ENCODE assay signal across 13 cellular contexts in the genomic region with DNA sequence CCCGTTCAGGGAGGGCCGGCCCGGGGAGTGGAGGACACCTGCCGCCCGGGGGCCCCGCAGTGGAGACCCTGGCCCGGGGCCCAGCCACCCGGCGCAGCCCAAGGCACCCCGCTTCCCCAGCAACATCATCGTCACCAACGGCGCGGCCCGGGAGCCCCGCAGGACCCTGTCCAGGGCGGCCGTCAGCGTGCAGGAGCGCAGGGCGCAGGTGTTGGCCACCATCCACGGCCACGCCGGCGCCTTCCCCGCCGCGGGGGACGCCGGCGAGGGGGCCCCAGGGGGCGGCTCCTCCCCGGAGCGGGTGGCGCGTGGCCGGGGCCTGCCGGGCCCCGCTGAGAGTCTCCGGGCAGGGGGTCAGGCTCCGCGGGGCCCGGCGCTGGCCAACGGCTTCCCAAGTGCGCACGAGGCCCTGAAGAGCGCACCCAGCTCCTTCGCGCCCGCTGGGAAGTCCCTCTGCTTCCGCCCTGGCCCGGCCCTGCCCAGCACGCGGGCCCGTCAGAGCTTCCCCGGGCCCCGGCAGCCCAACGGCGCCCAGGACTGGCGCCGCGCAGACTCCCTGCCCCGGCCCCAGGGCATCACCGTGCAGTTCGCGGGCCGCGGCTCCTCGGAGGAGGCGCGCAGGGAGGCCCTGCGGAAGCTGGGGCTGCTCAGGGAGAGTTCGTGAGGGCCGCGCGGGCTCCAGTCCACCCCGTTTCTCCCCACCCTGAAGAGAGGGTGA. TPM values are rescaled to one million over a fixed set of nuclear protein-coding genes. Genes with fewer than 3 reads are reported as not detected.
DNase-seq lines count a peak whose midpoint lies in the region; TF ChIP-seq lines count a peak whose summit lies in the region.
"Had no signal": no experiment of that assay in that cellular context is flagged by ENCODE, and none has a peak within 500 bp of the region (broad histone marks: within the 10 kb centered on the region; RNA-seq: fewer than 3 reads in every experiment).

No MANE protein-coding gene starts in this region.

- H3K9ac ChIP-seq in subcutaneous abdominal adipose tissue (ENCODE audit: low read length in 5 of 5) = no peak overlapping the region

- H3K27me3 ChIP-seq in dorsolateral prefrontal cortex = peaks cover 0 to 49% (median 10%) of the 10 kb centered on the region in 45 donors
- no peaks in the 10 kb centered on the region for H3K27me3 ChIP-seq in subcutaneous abdominal adipose tissue (ENCODE audit: control insufficient read depth in 5 of 5, insufficient read depth in 4 of 5, low read length in 5 of 5)
- H3K27me3 ChIP-seq in tibial nerve = no peaks in the 10 kb centered on the region
- H3K27me3 ChIP-seq: hepatocyte had no signal

- TF ChIP-seq CTCF in dorsolateral prefrontal cortex (IDR thresholded peaks at IDR 0.05 in 54 of 56, conservative IDR thresholded peaks at IDR 0.05 in 2 of 56; ENCODE audit: low read depth in 1 of 56, partially characterized antibody in 56 of 56) (no peak), tibial nerve (IDR thresholded peaks at IDR 0.05) (no peak)

- DNase-seq in M059J (ENCODE audit: low read depth) (peak; percentile 13), dorsolateral prefrontal cortex (peak in 2 of 10 donors; percentile 22 to 26), kidney tubule cell (ENCODE audit: low spot score) (peak; percentile 38), DMS153 (lab: John Stamatoyannopoulos, UW) (no peak), tibial nerve (ENCODE audit: low spot score in 2 of 2) (no peak), T1000 (lab: John Stamatoyannopoulos, UW) (no peak)
- DNase-seq in activated naive CD4-positive, alpha-beta T cell treated with Interleukin-2 at 50 U/mL for 16 hours = no peak
- DNase-seq: activated CD4-positive, alpha-beta T cell treated with anti-CD3 and anti-CD28 coated beads for 1 hour; mammary epithelial cell; NCI-H2227 treated with DMSO at 0.1 percent for 48 hours; stimulated activated naive CD4-positive, alpha-beta T cell treated with Interleukin-2 at 50 U/mL for 16 hours had no signal

- intact Hi-C loops in dorsolateral prefrontal cortex (cut with DNase I) = no loop called here

- H3K4me3 ChIP-seq in dorsolateral prefrontal cortex (peak overlapping the region in 55 of 59 donors; percentile 2 to 59 (median 39)), subcutaneous abdominal adipose tissue (ENCODE audit: low read depth in 1 of 5, low read length in 5 of 5) (peak overlapping the region in 3 of 5 donors; percentile 17 to 47 (median 20)), tibial nerve (no peak overlapping the region)
- H3K4me3 ChIP-seq: hepatocyte had no signal

- H3K4me1 ChIP-seq in subcutaneous abdominal adipose tissue (ENCODE audit: control insufficient read depth in 5 of 5, insufficient read depth in 5 of 5, low read length in 5 of 5) (peaks cover 0 to 11% (median 6%) of the 10 kb centered on the region in 5 donors), tibial nerve (peaks cover 0 to 30% (median 11%) of the 10 kb centered on the region in 4 donors)

- WGBS in tibial nerve, 2 donors = 62 to 67% methylated on average over 21 to 46 of the region's 78 CpGs

- H3K9me3 ChIP-seq in subcutaneous abdominal adipose tissue (ENCODE audit: control insufficient read depth in 5 of 5, low read length in 5 of 5) = no peaks in the 10 kb centered on the region
- H3K9me3 ChIP-seq in tibial nerve = no peaks in the 10 kb centered on the region

- peaks cover 0 to 3% (median 0%) of the 10 kb centered on the region in 5 donors for H3K36me3 ChIP-seq in subcutaneous abdominal adipose tissue (ENCODE audit: control insufficient read depth in 5 of 5, insufficient read depth in 5 of 5, low read length in 5 of 5)
- H3K36me3 ChIP-seq in tibial nerve = peaks cover 0 to 41% (median 0%) of the 10 kb centered on the region in 3 donors

- no peak for TF ChIP-seq EP300 in tibial nerve (IDR thresholded peaks at IDR 0.05)

- H3K27ac ChIP-seq in dorsolateral prefrontal cortex = peak overlapping the region in 1 of 59 donors; percentile 27
- H3K27ac ChIP-seq in subcutaneous abdominal adipose tissue (ENCODE audit: low read depth, low read length) = no peak overlapping the region
- peak overlapping the region in 1 of 4 donors; percentile 62 for H3K27ac ChIP-seq in tibial nerve

- TF ChIP-seq POLR2A in tibial nerve (IDR thresholded peaks at IDR 0.05) = no peak

RNA-seq across cellular contexts. Expression of a gene that starts 46.7 kb away (rescaled TPM):
- total RNA-seq in M059J (2014; rRNA removed; shearing (Covaris generic)) = 2.1 and 4.7 TPM in 2 replicates
- total RNA-seq in dorsolateral prefrontal cortex (1 to 10 TPM in 87 of 120 experiments, under 1 TPM in 33; 0.28 to 5.7 (median 1.5) TPM), tibial nerve (10 to 100 TPM; 71.1 to 98.4 (median 75.6) TPM)

Comparison
In these comparisons a context has a peak if more than half of its experiments do, and no peak if none do; other contexts are left out.
1. DNase-seq: peak in M059J (single experiment) and kidney tubule cell (single experiment); none in DMS153 (single experiment), activated naive CD4-positive, alpha-beta T cell treated with Interleukin-2 at 50 U/mL for 16 hours (single experiment), tibial nerve (0 of 2) and T1000 (single experiment).
2. H3K4me3 ChIP-seq: peak in dorsolateral prefrontal cortex (55 of 59) and subcutaneous abdominal adipose tissue (3 of 5); none in tibial nerve (0 of 4).
3. RNA of a gene that starts 46.7 kb away (total RNA-seq): 71.1 to 98.4 TPM in tibial nerve; 2.1 to 4.7 TPM in M059J and 0.28 to 5.7 TPM in dorsolateral prefrontal cortex; every median in the first group is over 10 times any median in the second.